ENCODE assay signal across 8 cellular contexts in genomic region chr19:5547881-5548280, GRCh38. TPM values are rescaled to one million over a fixed set of nuclear protein-coding genes. Genes with fewer than 3 reads are reported as not detected.
DNase-seq lines count a peak whose midpoint lies in the region; ATAC-seq and TF ChIP-seq lines count a peak whose summit lies in the region.

No MANE protein-coding gene starts in this region.

- no peaks in the 10 kb centered on the region for H3K9me3 Mint-ChIP-seq in brain
- no peaks in the 10 kb centered on the region for H3K9me3 Mint-ChIP-seq in CD4-positive, alpha-beta T cell

- H3K4me3 Mint-ChIP-seq in brain: no peak overlapping the region
- H3K4me3 Mint-ChIP-seq in CD4-positive, alpha-beta T cell: no peak overlapping the region

- peaks cover 42% of the 10 kb centered on the region for H3K4me1 Mint-ChIP-seq in brain
- H3K4me1 Mint-ChIP-seq in CD4-positive, alpha-beta T cell (ENCODE audit: low read depth): no peaks in the 10 kb centered on the region

- DNase-seq in EL (peak; percentile 51), NCI-H2171 (lab: John Stamatoyannopoulos, UW) (peak; percentile 56), myocyte (ENCODE audit: low read depth) (peak; percentile 16), posterior cingulate gyrus (no peak), NCI-H1048 (lab: John Stamatoyannopoulos, UW) (no peak)
- DNase-seq in CD4-positive, alpha-beta T cell: no peak

- H3K9me3 ChIP-seq in CD4-positive, alpha-beta T cell (ENCODE audit: control insufficient read depth, low read length): no peaks in the 10 kb centered on the region

- CTCF ChIA-PET in CD4-positive, alpha-beta T cell (lab: Charles Lee): interaction anchor here (0.6 kb wide), 1 partner anchor 741 kb away, joined by 3 read pairs; no protein-coding TSS in a partner anchor

- H3K27ac ChIP-seq in 22Rv1: no peak overlapping the region
- H3K27ac ChIP-seq in CD4-positive, alpha-beta T cell (ENCODE audit: low read depth, low read length): no peak overlapping the region

- H3K36me3 Mint-ChIP-seq in brain: no peaks in the 10 kb centered on the region
- no peaks in the 10 kb centered on the region for H3K36me3 Mint-ChIP-seq in CD4-positive, alpha-beta T cell (ENCODE audit: low read depth)

- peak; percentile 69 for TF ChIP-seq CTCF in 22Rv1 (IDR thresholded peaks at IDR 0.05)
- TF ChIP-seq CTCF in brain (conservative IDR thresholded peaks at IDR 0.05): peak in 1 of 2 experiments; percentile 65
- TF ChIP-seq CTCF in CD4-positive, alpha-beta T cell (IDR thresholded peaks at IDR 0.05): no peak

- H3K27me3 ChIP-seq in CD4-positive, alpha-beta T cell (ENCODE audit: control insufficient read depth, insufficient read depth, low read length): no peaks in the 10 kb centered on the region

- intact Hi-C loops in posterior cingulate gyrus (cut with DNase I): no loop called here
- intact Hi-C loops in CD4-positive, alpha-beta T cell (cut with DNase I, micrococcal nuclease): no loop called here

- POLR2A ChIA-PET in CD4-positive, alpha-beta T cell (lab: Charles Lee): no interaction called here

- ATAC-seq in CD4-positive, alpha-beta T cell (ENCODE audit: poor library complexity): no peak

- no peaks in the 10 kb centered on the region for H3K27me3 Mint-ChIP-seq in brain
- peaks cover 26% of the 10 kb centered on the region for H3K27me3 Mint-ChIP-seq in CD4-positive, alpha-beta T cell

- peak overlapping the region; percentile 47 to 89 (median 71) for H3K27ac Mint-ChIP-seq in brain
- H3K27ac Mint-ChIP-seq in CD4-positive, alpha-beta T cell: no peak overlapping the region

RNA-seq across cellular contexts. Expression of gene TINCR, which starts 19.9 kb away (rescaled TPM):
- polyA plus RNA-seq in brain (ENCODE audit: insufficient read depth, low read depth, low replicate concordance): 1.7 TPM
- total RNA-seq in myocyte: 0.05 TPM in 1 of 2 replicates, not detected in the other
- 0.20 TPM for polyA plus RNA-seq in myocyte (2012)
- total RNA-seq in CD4-positive, alpha-beta T cell: 1 to 10 TPM in 1 of 2 experiments, under 1 TPM in 1; 0.74 to 1.6 TPM

Comparison
In these comparisons a context has a peak if more than half of its experiments do, and no peak if none do; other contexts are left out.
1. DNase-seq: peak in EL (single experiment), NCI-H2171 (single experiment) and myocyte (single experiment); none in posterior cingulate gyrus (0 of 10), CD4-positive, alpha-beta T cell (0 of 10) and NCI-H1048 (single experiment).